In genomic region chr5:119022017-119022745, GRCh38 we compare ENCODE assay signal across 9 cellular contexts. TPM values are rescaled to one million over a fixed set of nuclear protein-coding genes. Genes with fewer than 3 reads are reported as not detected.
DNase-seq lines count a peak whose midpoint lies in the region; ATAC-seq, FAIRE-seq and TF ChIP-seq lines count a peak whose summit lies in the region.
"Had no signal": no experiment of that assay in that cellular context is flagged by ENCODE, and none has a peak within 500 bp of the region (broad histone marks: within the 10 kb centered on the region; RNA-seq: fewer than 3 reads in every experiment).

No MANE protein-coding gene starts in this region.

- peaks cover 3% of the 10 kb centered on the region; the same call in 1 of the 2 replicates for H3K4me1 Mint-ChIP-seq in WTC11

- H3K27me3 Mint-ChIP-seq in WTC11 (ENCODE audit: low read depth), result no peaks in the 10 kb centered on the region
- H3K27me3 Mint-ChIP-seq: stimulated activated naive CD8-positive, alpha-beta T cell treated with anti-CD3 and anti-CD28 coated beads, Interleukin-15, Interleukin-2, amounts not matched to agents 100 ng/mL and 50 ng/mL, for 24 hours had no signal

- CTCF ChIA-PET in WTC11 (lab: Charles Lee), result interaction anchor here (0.6 to 1.7 kb wide), 21 partner anchors 8 to 1145 kb away, joined by 3 to 15 read pairs (median 4); partner anchors contain the start of genes DMXL1 and DTWD2

- peaks cover 15% of the 10 kb centered on the region for H3K9me3 Mint-ChIP-seq in WTC11
- H3K9me3 Mint-ChIP-seq: stimulated activated naive CD8-positive, alpha-beta T cell treated with anti-CD3 and anti-CD28 coated beads, Interleukin-15, Interleukin-2, amounts not matched to agents 100 ng/mL and 50 ng/mL, for 24 hours had no signal

- intact Hi-C loops in cardiac septum (cut with DNase I), result no loop called here

- TF ChIP-seq CTCF in WTC11 (IDR thresholded peaks at IDR 0.05), result peak; percentile 30

- H3K27ac Mint-ChIP-seq in WTC11, result no peak overlapping the region
- H3K27ac Mint-ChIP-seq: stimulated activated naive CD8-positive, alpha-beta T cell treated with anti-CD3 and anti-CD28 coated beads, Interleukin-15, Interleukin-2, amounts not matched to agents 100 ng/mL and 50 ng/mL, for 24 hours had no signal

- POLR2A ChIA-PET in WTC11 (lab: Charles Lee), result no interaction called here

- H3K4me3 ChIP-seq in Jurkat, Clone E6-1 (ENCODE audit: low read length), result no peak overlapping the region

- DNase-seq in NCI-H1694 treated with DMSO at 0.1 percent for 48 hours (lab: John Stamatoyannopoulos, UW) (peak; percentile 19), NCI-H1694 (lab: John Stamatoyannopoulos, UW) (no peak), WTC11 (ENCODE audit: low spot score) (no peak), SHP77 treated with DMSO at 0.1 percent for 48 hours (lab: John Stamatoyannopoulos, UW) (no peak), cardiac septum (ENCODE audit: low spot score) (no peak)
- peak; percentile 46 for DNase-seq in Jurkat, Clone E6-1 (ENCODE audit: low read depth, low spot score)

- peak; percentile 84 for FAIRE-seq in islet of Langerhans (lab: Jason Lieb, UNC)

- peak; percentile 56 for ATAC-seq in GM21526 (IDR thresholded peaks at IDR 0.05; ENCODE audit: low FRiP score, unreplicated experiment)
- ATAC-seq in WTC11, result peak; percentile 73

- H3K36me3 Mint-ChIP-seq in WTC11, result peaks cover 4% of the 10 kb centered on the region

- H3K4me3 Mint-ChIP-seq in WTC11, result no peak overlapping the region
- H3K4me3 Mint-ChIP-seq: stimulated activated naive CD8-positive, alpha-beta T cell treated with anti-CD3 and anti-CD28 coated beads, Interleukin-15, Interleukin-2, amounts not matched to agents 100 ng/mL and 50 ng/mL, for 24 hours had no signal

TF ChIP-seq in WTC11, 78 proteins besides CTCF, POLR2A, EP300 and RAD21:
- TF ChIP-seq MAX (CRISPR knock-in tag; IDR thresholded peaks at IDR 0.05) (no peak), E2F4 (CRISPR knock-in tag; IDR thresholded peaks at IDR 0.05; ENCODE audit: borderline replicate concordance, low read depth) (no peak)

RNA-seq across cellular contexts. Expression of gene DTWD2, which starts 33.8 kb away (rescaled TPM):
- 7.7 TPM for polyA plus RNA-seq in Jurkat, Clone E6-1 (2012; ENCODE audit: insufficient read depth, insufficient read length)
- total RNA-seq in WTC11 (2021) (10.3 to 13.1 TPM (median 10.4 TPM) in 3 replicates), cardiac septum (10.1 TPM)

RNA-seq across cellular contexts. Expression of gene DMXL1, which starts 48.7 kb away (rescaled TPM):
- 22.2 TPM for polyA plus RNA-seq in Jurkat, Clone E6-1 (2012; ENCODE audit: insufficient read depth, insufficient read length)
- 40.6 to 44.0 TPM (median 43.7 TPM) in 3 replicates for total RNA-seq in WTC11 (2021)
- total RNA-seq in cardiac septum, result 28.2 TPM

Comparison
In these comparisons a context has a peak if more than half of its experiments do, and no peak if none do; other contexts are left out.
1. DNase-seq: peak in NCI-H1694 treated with DMSO at 0.1 percent for 48 hours (single experiment) and Jurkat, Clone E6-1 (single experiment); none in NCI-H1694 (single experiment), WTC11 (single experiment), SHP77 treated with DMSO at 0.1 percent for 48 hours (single experiment) and cardiac septum (single experiment).